In genomic region chr19:6519289-6519688, GRCh38 we compare ENCODE assay signal across 1 cellular context.
TF ChIP-seq lines count a peak whose summit lies in the region.

No MANE protein-coding gene starts in this region.

TF ChIP-seq in HepG2, 621 proteins besides CTCF, POLR2A, EP300 and RAD21:
- TF ChIP-seq EHMT2 (IDR thresholded peaks at IDR 0.05; ENCODE audit: borderline replicate concordance, low read depth, low read length) (no peak), FOSL2 (CRISPR knock-in tag; IDR thresholded peaks at IDR 0.05) (peak; percentile 31; the same call in 1 of the 2 replicates)
